In the genomic region with DNA sequence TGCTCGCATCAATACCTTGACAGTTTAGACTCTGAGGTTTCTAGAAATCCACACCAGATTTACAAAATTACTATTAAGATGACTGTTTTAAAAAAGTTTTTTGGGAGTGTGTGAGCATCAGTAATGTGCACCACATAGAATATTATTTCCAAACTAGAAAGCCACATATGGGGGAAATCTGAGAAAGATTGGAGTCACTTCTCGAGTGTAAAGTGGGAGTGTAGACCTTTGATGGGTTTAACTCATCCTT, we compare ENCODE assay signal across 9 cellular contexts. TPM values are rescaled to one million over a fixed set of nuclear protein-coding genes. Genes with fewer than 3 reads are reported as not detected.
A peak's percentile ranks its signal among the peaks of the same experiment; 100 is the strongest.
DNase-seq lines count a peak whose midpoint lies in the region; ATAC-seq, FAIRE-seq and TF ChIP-seq lines count a peak whose summit lies in the region.
"Had no signal": no experiment of that assay in that cellular context is flagged by ENCODE, and none has a peak within 500 bp of the region (broad histone marks: within the 10 kb centered on the region; RNA-seq: fewer than 3 reads in every experiment).

No MANE protein-coding gene starts in this region.

- TF ChIP-seq CTCF in A549 (IDR thresholded peaks at IDR 0.05) = no peak

- no peaks in the 10 kb centered on the region for H3K36me3 ChIP-seq in mucosa of stomach (ENCODE audit: control insufficient read depth, insufficient read depth, low read length)

- no peak overlapping the region for H3K9ac ChIP-seq in mucosa of stomach (ENCODE audit: low read length)

- H3K4me3 Mint-ChIP-seq in activated T-helper 1 cell treated with anti-CD3 and anti-CD28 coated beads, Interleukin-12 subunit alpha, Interleukin-12 subunit beta, Interleukin-2, Interleukin-4 antibody, amounts not matched to agents 30 ng/mL and 10 ng/mL and 1 ng/mL, durations not matched to agents 14 hours and 24 hours and 36 hours = peak overlapping the region; percentile 77

- no peak for TF ChIP-seq RAD21 in A549 (conservative IDR thresholded peaks at IDR 0.05 in 1 of 2, IDR thresholded peaks at IDR 0.05 in 1 of 2)

- TF ChIP-seq POLR2A in A549 (IDR thresholded peaks at IDR 0.05; ENCODE audit: low read length) = no peak

- no peak for TF ChIP-seq EP300 in A549 (IDR thresholded peaks at IDR 0.05)

- H3K4me2 ChIP-seq in A549 = peak overlapping the region; percentile 92

- H3K4me3 ChIP-seq in A549 = peak overlapping the region; percentile 59
- peak overlapping the region; percentile 73; the same call in 1 of the 2 replicates for H3K4me3 ChIP-seq in GM08714 (ENCODE audit: low read length)
- peak overlapping the region; percentile 46 for H3K4me3 ChIP-seq in mucosa of stomach (ENCODE audit: low read length)

- H3K36me3 Mint-ChIP-seq in activated T-helper 1 cell treated with anti-CD3 and anti-CD28 coated beads, Interleukin-12 subunit alpha, Interleukin-12 subunit beta, Interleukin-2, Interleukin-4 antibody, amounts not matched to agents 30 ng/mL and 10 ng/mL and 1 ng/mL, durations not matched to agents 14 hours and 24 hours and 36 hours (ENCODE audit: low read depth) = no peaks in the 10 kb centered on the region

- no peak overlapping the region for H3K27ac Mint-ChIP-seq in activated T-helper 1 cell treated with anti-CD3 and anti-CD28 coated beads, Interleukin-12 subunit alpha, Interleukin-12 subunit beta, Interleukin-2, Interleukin-4 antibody, amounts not matched to agents 30 ng/mL and 10 ng/mL and 1 ng/mL, durations not matched to agents 14 hours and 24 hours and 36 hours

- no peak overlapping the region for H3K27ac ChIP-seq in A549

- POLR2A ChIA-PET in A549 (lab: Yijun Ruan, JAX) = no interaction called here

- intact Hi-C loops in activated T-helper 1 cell treated with anti-CD3 and anti-CD28 coated beads, Interleukin-12 subunit alpha, Interleukin-12 subunit beta, Interleukin-2, Interleukin-4 antibody, amounts not matched to agents 30 ng/mL and 10 ng/mL and 1 ng/mL, durations not matched to agents 14 hours and 24 hours and 36 hours (cut with micrococcal nuclease) = loop anchor here (1.0 to 2.0 kb wide), 3 partner anchors 12 to 81 kb away; partner anchors contain the start of genes CCDC30 and FOXJ3
- intact Hi-C loops in posterior vena cava (cut with DNase I) = no loop called here

- peaks cover 12% of the 10 kb centered on the region for H3K4me1 ChIP-seq in A549
- peaks cover 4% of the 10 kb centered on the region for H3K4me1 ChIP-seq in mucosa of stomach (ENCODE audit: control insufficient read depth, insufficient read depth, low read length)

- no peaks in the 10 kb centered on the region for H3K9me3 ChIP-seq in A549
- no peaks in the 10 kb centered on the region for H3K9me3 ChIP-seq in mucosa of stomach (ENCODE audit: control insufficient read depth, low read length)

- H3K9me3 Mint-ChIP-seq in activated T-helper 1 cell treated with anti-CD3 and anti-CD28 coated beads, Interleukin-12 subunit alpha, Interleukin-12 subunit beta, Interleukin-2, Interleukin-4 antibody, amounts not matched to agents 30 ng/mL and 10 ng/mL and 1 ng/mL, durations not matched to agents 14 hours and 24 hours and 36 hours = no peaks in the 10 kb centered on the region

- FAIRE-seq in A549 (lab: Jason Lieb, UNC) (no peak), urothelium cell line (lab: Jason Lieb, UNC) (no peak)
- FAIRE-seq: G401.6 had no signal

- peaks cover 22% of the 10 kb centered on the region for H3K4me1 Mint-ChIP-seq in activated T-helper 1 cell treated with anti-CD3 and anti-CD28 coated beads, Interleukin-12 subunit alpha, Interleukin-12 subunit beta, Interleukin-2, Interleukin-4 antibody, amounts not matched to agents 30 ng/mL and 10 ng/mL and 1 ng/mL, durations not matched to agents 14 hours and 24 hours and 36 hours (ENCODE audit: low read depth)

- H3K27me3 Mint-ChIP-seq in activated T-helper 1 cell treated with anti-CD3 and anti-CD28 coated beads, Interleukin-12 subunit alpha, Interleukin-12 subunit beta, Interleukin-2, Interleukin-4 antibody, amounts not matched to agents 30 ng/mL and 10 ng/mL and 1 ng/mL, durations not matched to agents 14 hours and 24 hours and 36 hours (ENCODE audit: insufficient read depth) = peaks cover 25% of the 10 kb centered on the region

- DNase-seq in A549 (ENCODE audit: low read depth in 1 of 2, low spot score in 1 of 2) = no peak
- DNase-seq in activated T-helper 1 cell treated with anti-CD3 and anti-CD28 coated beads, Interleukin-12 subunit alpha, Interleukin-12 subunit beta, Interleukin-2, Interleukin-4 antibody, amounts not matched to agents 30 ng/mL and 10 ng/mL and 1 ng/mL, durations not matched to agents 14 hours and 24 hours and 36 hours (ENCODE audit: low spot score) = no peak
- DNase-seq in posterior vena cava (ENCODE audit: low spot score) = no peak
- no peak for DNase-seq in urothelium cell line (ENCODE audit: low spot score)
- no peak for DNase-seq in OCI-M2 (lab: John Stamatoyannopoulos, UW; ENCODE audit: unreplicated experiment)

- H3K27me3 ChIP-seq in mucosa of stomach (ENCODE audit: control insufficient read depth, insufficient read depth, low read length) = peaks cover 20% of the 10 kb centered on the region

- CTCF ChIA-PET in A549 (lab: Yijun Ruan, JAX) = no interaction called here

- no peak for ATAC-seq in A549
- no peak for ATAC-seq in HG03097 (IDR thresholded peaks at IDR 0.05; ENCODE audit: low FRiP score, unreplicated experiment)

- WGBS in A549 (ENCODE audit: missing lambda C conversion rate) = 75% methylated on average over 2 of the region's 2 CpGs

TF ChIP-seq in A549, 52 proteins besides CTCF, POLR2A, EP300 and RAD21 (continues in another document):
- TF ChIP-seq CBX8 (IDR thresholded peaks at IDR 0.05) = no peak
- no peak for TF ChIP-seq RARB (CRISPR knock-in tag; IDR thresholded peaks at IDR 0.05)
- no peak for TF ChIP-seq HMGXB4 (CRISPR knock-in tag; IDR thresholded peaks at IDR 0.05; ENCODE audit: borderline replicate concordance)
- no peak for TF ChIP-seq NFE2L2 (conservative IDR thresholded peaks at IDR 0.05; ENCODE audit: low read length)
- TF ChIP-seq NPAS2 (CRISPR knock-in tag; IDR thresholded peaks at IDR 0.05; ENCODE audit: borderline replicate concordance) = no peak
- TF ChIP-seq TFCP2L1 (CRISPR knock-in tag; IDR thresholded peaks at IDR 0.05) = no peak
- TF ChIP-seq JUNB (IDR thresholded peaks at IDR 0.05) = no peak
- no peak for TF ChIP-seq HOXB13 (CRISPR knock-in tag; IDR thresholded peaks at IDR 0.05; ENCODE audit: low read depth)
- TF ChIP-seq MYC (IDR thresholded peaks at IDR 0.05; ENCODE audit: borderline replicate concordance, low read length) = no peak
- TF ChIP-seq SREBF2 (IDR thresholded peaks at IDR 0.05) = no peak
- TF ChIP-seq FOSB (CRISPR knock-in tag; IDR thresholded peaks at IDR 0.05) = no peak
- TF ChIP-seq MAZ (IDR thresholded peaks at IDR 0.05; ENCODE audit: borderline replicate concordance, low read depth, low read length) = no peak
- TF ChIP-seq HOXB5 (CRISPR knock-in tag; IDR thresholded peaks at IDR 0.05) = no peak
- no peak for TF ChIP-seq BHLHE40 (IDR thresholded peaks at IDR 0.05; ENCODE audit: low read depth, low read length)
- TF ChIP-seq PBX3 (IDR thresholded peaks at IDR 0.05) = no peak
- no peak for TF ChIP-seq PHF8 (IDR thresholded peaks at IDR 0.05; ENCODE audit: borderline replicate concordance, low read depth)

RNA-seq across cellular contexts. Expression of gene RIMKLA, which starts 0.8 kb away (rescaled TPM):
- polyA plus RNA-seq in A549 (2011; rRNA removed) (1.7 and 2.4 TPM in 2 replicates), A549 (2017; fragmentation: RNase III; extraction: RNeasy Plus Mini Kit Qiagen cat#74134 plus additional on column Dnase treatment) (0.35 to 0.59 TPM (median 0.42 TPM) in 3 replicates)
- 0.61 and 0.71 TPM in 2 replicates for polyA plus RNA-seq in A549 (2012; cell fraction: cytosol; rRNA removed)
- 0.35 and 0.44 TPM in 2 replicates for polyA plus RNA-seq in A549 (2012; cell fraction: nucleus; rRNA removed)
- polyA minus RNA-seq in A549 (2011; rRNA and poly(A)+ RNA removed) = 1.9 and 3.0 TPM in 2 replicates
- 3.3 and 4.8 TPM in 2 replicates for total RNA-seq in activated T-helper 1 cell treated with anti-CD3 and anti-CD28 coated beads, Interleukin-12 subunit alpha, Interleukin-12 subunit beta, Interleukin-2, Interleukin-4 antibody, amounts not matched to agents 30 ng/mL and 10 ng/mL and 1 ng/mL, durations not matched to agents 14 hours and 24 hours and 36 hours
- under 1 TPM; 0.24 to 0.74 TPM for total RNA-seq in posterior vena cava

RNA-seq across cellular contexts. Expression of gene FOXJ3, which starts 46.3 kb away (rescaled TPM):
- polyA plus RNA-seq in A549 (2011; rRNA removed) (45.0 and 53.1 TPM in 2 replicates), A549 (2017; fragmentation: RNase III; extraction: RNeasy Plus Mini Kit Qiagen cat#74134 plus additional on column Dnase treatment) (16.8 to 17.8 TPM (median 17.0 TPM) in 3 replicates)
- 10.2 and 13.4 TPM in 2 replicates for polyA plus RNA-seq in A549 (2012; cell fraction: cytosol; rRNA removed)
- 16.6 and 21.0 TPM in 2 replicates for polyA plus RNA-seq in A549 (2012; cell fraction: nucleus; rRNA removed)
- 33.9 and 35.4 TPM in 2 replicates for polyA minus RNA-seq in A549 (2011; rRNA and poly(A)+ RNA removed)
- total RNA-seq in activated T-helper 1 cell treated with anti-CD3 and anti-CD28 coated beads, Interleukin-12 subunit alpha, Interleukin-12 subunit beta, Interleukin-2, Interleukin-4 antibody, amounts not matched to agents 30 ng/mL and 10 ng/mL and 1 ng/mL, durations not matched to agents 14 hours and 24 hours and 36 hours = 50.1 and 51.6 TPM in 2 replicates
- total RNA-seq in posterior vena cava = 10 to 100 TPM; 44.3 to 45.4 TPM
